Comparison of ENCODE assay signal across 19 cellular contexts in the genomic region with DNA sequence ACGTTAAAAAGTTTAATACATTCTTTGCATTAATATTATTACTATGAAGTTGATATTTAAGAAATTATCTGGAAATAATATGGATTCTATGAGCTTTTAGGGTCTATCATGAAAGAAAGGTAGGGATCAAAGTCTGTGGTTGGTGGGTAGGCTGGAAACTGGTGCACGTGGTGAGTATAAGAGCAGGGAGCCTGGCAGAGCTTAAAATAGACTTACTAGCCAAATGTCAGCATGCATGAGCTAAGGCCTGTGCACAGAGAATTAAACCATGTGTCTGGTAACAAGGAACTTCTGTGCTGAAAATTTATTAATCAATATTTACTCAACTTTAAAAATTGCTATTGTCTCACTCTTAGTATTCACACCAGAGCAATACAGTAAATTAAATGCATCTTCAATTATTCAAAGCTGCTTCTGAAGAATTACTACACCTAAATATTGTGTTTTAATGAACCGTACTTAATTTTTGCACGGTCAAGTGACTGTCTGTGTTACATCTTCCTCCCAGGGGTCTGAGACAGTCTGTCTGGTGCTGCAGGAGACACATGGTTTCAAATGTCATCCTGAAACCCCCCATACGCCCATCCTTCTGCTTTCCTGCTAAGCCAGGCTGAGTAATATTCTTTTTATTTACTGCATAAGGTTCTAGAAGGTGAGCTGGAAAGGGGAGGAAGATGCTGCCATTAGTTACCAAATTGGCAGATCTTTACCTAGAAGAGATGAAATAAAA.
A peak's percentile ranks its signal among the peaks of the same experiment; 100 is the strongest.
DNase-seq lines count a peak whose midpoint lies in the region; ATAC-seq and FAIRE-seq lines count a peak whose summit lies in the region.
"Had no signal": no experiment of that assay in that cellular context is flagged by ENCODE, and none has a peak within 500 bp of the region (broad histone marks: within the 10 kb centered on the region; RNA-seq: fewer than 3 reads in every experiment).

No MANE protein-coding gene starts in this region.

- no peaks in the 10 kb centered on the region for H4K20me1 ChIP-seq in BLaER1 treated with 17β-estradiol and CSF1 and Interleukin-3, amounts not matched to agents 10 nM and 100 nM

- no peak for ATAC-seq in GM19328 (IDR thresholded peaks at IDR 0.05; ENCODE audit: unreplicated experiment)
- ATAC-seq: A549 had no signal

- peaks cover 0 to 16% (median 11%) of the 10 kb centered on the region in 10 experiments; a peak in 14 of 20 replicates for H3K4me1 ChIP-seq in BLaER1 treated with 17β-estradiol and CSF1 and Interleukin-3, amounts not matched to agents 10 nM and 100 nM
- H3K4me1 ChIP-seq: A549, Caco-2, Peyer's patch had no signal

- peak overlapping the region in 6 of 11 experiments; percentile 7 to 49 (median 27); a peak in 10 of 22 replicates for H3K4me2 ChIP-seq in BLaER1 treated with 17β-estradiol and CSF1 and Interleukin-3, amounts not matched to agents 10 nM and 100 nM
- H3K4me2 ChIP-seq: A549 had no signal

- H3K27ac ChIP-seq in BLaER1 treated with 17β-estradiol and CSF1 and Interleukin-3, amounts not matched to agents 10 nM and 100 nM = no peak overlapping the region
- H3K27ac ChIP-seq: A549, Peyer's patch had no signal

- H3K9ac ChIP-seq in BLaER1 treated with 17β-estradiol and CSF1 and Interleukin-3, amounts not matched to agents 10 nM and 100 nM = no peak overlapping the region

- FAIRE-seq in islet of Langerhans (lab: Jason Lieb, UNC) = peak; percentile 17
- FAIRE-seq in HTR-8/SVneo (lab: Jason Lieb, UNC) = no peak
- FAIRE-seq: A549, G401.6, GM18507 had no signal

- no peak overlapping the region for H3K4me3 ChIP-seq in BLaER1 treated with 17β-estradiol and CSF1 and Interleukin-3, amounts not matched to agents 10 nM and 100 nM
- H3K4me3 ChIP-seq: A549, Peyer's patch had no signal

- H3K27me3 ChIP-seq in BLaER1 treated with 17β-estradiol and CSF1 and Interleukin-3, amounts not matched to agents 10 nM and 100 nM = no peaks in the 10 kb centered on the region
- H3K27me3 ChIP-seq: Peyer's patch had no signal

- no peaks in the 10 kb centered on the region for H3K36me3 ChIP-seq in BLaER1 treated with 17β-estradiol and CSF1 and Interleukin-3, amounts not matched to agents 10 nM and 100 nM
- H3K36me3 ChIP-seq: Peyer's patch had no signal

- DNase-seq in NCI-H1417 (lab: John Stamatoyannopoulos, UW) (peak in 2 of 3 experiments; percentile 45 to 86), NCI-H748 treated with DMSO at 0.1 percent for 48 hours (lab: John Stamatoyannopoulos, UW) (peak; percentile 50), HTR-8/SVneo (ENCODE audit: insufficient read length, low spot score) (no peak), SW480 (ENCODE audit: low spot score) (no peak), anterior cingulate cortex (lab: John Stamatoyannopoulos, UW) (no peak)
- DNase-seq: Caco-2; CD4-positive, CD25-positive, alpha-beta regulatory T cell; MV-4-11; NCI-H1105 treated with DMSO at 0.1 percent for 48 hours; NCI-H187 treated with DMSO at 0.1 percent for 48 hours; NCI-H2107; NCI-H774; Peyer's patch had no signal

- no peaks in the 10 kb centered on the region for H3K9me3 ChIP-seq in BLaER1 treated with 17β-estradiol and CSF1 and Interleukin-3, amounts not matched to agents 10 nM and 100 nM (replicated peaks in 1 of 11)
- H3K9me3 ChIP-seq: A549, Caco-2, Peyer's patch had no signal

Comparison
In these comparisons a context has a peak if more than half of its experiments do, and no peak if none do; other contexts are left out.
1. DNase-seq: peak in NCI-H1417 (2 of 3) and NCI-H748 treated with DMSO at 0.1 percent for 48 hours (single experiment); none in HTR-8/SVneo (single experiment), SW480 (single experiment) and anterior cingulate cortex (0 of 58).